11 cellular contexts compared by ENCODE assay signal in genomic region chr5:159107308-159107707, GRCh38. TPM values are rescaled to one million over a fixed set of nuclear protein-coding genes. Genes with fewer than 3 reads are reported as not detected.
DNase-seq lines count a peak whose midpoint lies in the region; ATAC-seq, FAIRE-seq and TF ChIP-seq lines count a peak whose summit lies in the region.
"Had no signal": no experiment of that assay in that cellular context is flagged by ENCODE, and none has a peak within 500 bp of the region (broad histone marks: within the 10 kb centered on the region; RNA-seq: fewer than 3 reads in every experiment).

No MANE protein-coding gene starts in this region.

- no peak for TF ChIP-seq CTCF in nephron progenitor cell (IDR thresholded peaks at IDR 0.05)

- no peak for DNase-seq in activated CD4-positive, alpha-beta T cell treated with anti-CD3 and anti-CD28 coated beads, Interleukin-2, amount 10 ng/mL, durations not matched to agents 24 days and 14 days
- DNase-seq in activated CD4-positive, alpha-beta T cell treated with anti-CD3 and anti-CD28 coated beads for 1 hour, result no peak
- DNase-seq in GM19239 (ENCODE audit: insufficient read length, low spot score) (no peak), nephron progenitor cell (no peak), activated gamma-delta T cell treated with Interleukin-2 at 50 U/mL for 16 hours (no peak), NCI-H526 treated with DMSO at 0.1 percent for 48 hours (lab: John Stamatoyannopoulos, UW) (no peak)
- no peak for DNase-seq in activated naive CD8-positive, alpha-beta T cell treated with anti-CD3 and anti-CD28 coated beads, Interleukin-2, amount 50 U/mL, for 24 hours
- DNase-seq: NCI-H187 treated with DMSO at 0.1 percent for 48 hours had no signal

- H3K4me3 Mint-ChIP-seq in activated CD4-positive, alpha-beta T cell treated with anti-CD3 and anti-CD28 coated beads, Interleukin-2, amount 10 ng/mL, durations not matched to agents 24 days and 14 days, result peak overlapping the region; percentile 79
- peak overlapping the region; percentile 72 for H3K4me3 Mint-ChIP-seq in activated naive CD8-positive, alpha-beta T cell treated with anti-CD3 and anti-CD28 coated beads, Interleukin-2, amount 50 U/mL, for 24 hours
- H3K4me3 Mint-ChIP-seq in nephron progenitor cell, result peak overlapping the region; percentile 89

- no peaks in the 10 kb centered on the region for H3K36me3 Mint-ChIP-seq in activated CD4-positive, alpha-beta T cell treated with anti-CD3 and anti-CD28 coated beads, Interleukin-2, amount 10 ng/mL, durations not matched to agents 24 days and 14 days (ENCODE audit: low read depth)
- H3K36me3 Mint-ChIP-seq in activated naive CD8-positive, alpha-beta T cell treated with anti-CD3 and anti-CD28 coated beads, Interleukin-2, amount 50 U/mL, for 24 hours (ENCODE audit: low read depth), result no peaks in the 10 kb centered on the region
- H3K36me3 Mint-ChIP-seq in nephron progenitor cell (ENCODE audit: low read depth), result no peaks in the 10 kb centered on the region
- H3K36me3 Mint-ChIP-seq: mesothelial cell of epicardium had no signal

- no peak for ATAC-seq in activated naive CD8-positive, alpha-beta T cell treated with anti-CD3 and anti-CD28 coated beads, Interleukin-2, amount 50 U/mL, for 24 hours
- no peak for ATAC-seq in GM19328 (IDR thresholded peaks at IDR 0.05; ENCODE audit: unreplicated experiment)

- H3K9me3 Mint-ChIP-seq in activated CD4-positive, alpha-beta T cell treated with anti-CD3 and anti-CD28 coated beads, Interleukin-2, amount 10 ng/mL, durations not matched to agents 24 days and 14 days, result no peaks in the 10 kb centered on the region
- no peaks in the 10 kb centered on the region for H3K9me3 Mint-ChIP-seq in activated naive CD8-positive, alpha-beta T cell treated with anti-CD3 and anti-CD28 coated beads, Interleukin-2, amount 50 U/mL, for 24 hours
- H3K9me3 Mint-ChIP-seq in nephron progenitor cell, result peaks cover 4% of the 10 kb centered on the region
- H3K9me3 Mint-ChIP-seq: mesothelial cell of epicardium had no signal

- peak; percentile 81 for FAIRE-seq in GM19239 (lab: Jason Lieb, UNC)
- FAIRE-seq: RCC 7860 had no signal

- no peak overlapping the region for H3K27ac Mint-ChIP-seq in activated CD4-positive, alpha-beta T cell treated with anti-CD3 and anti-CD28 coated beads, Interleukin-2, amount 10 ng/mL, durations not matched to agents 24 days and 14 days
- no peak overlapping the region for H3K27ac Mint-ChIP-seq in activated naive CD8-positive, alpha-beta T cell treated with anti-CD3 and anti-CD28 coated beads, Interleukin-2, amount 50 U/mL, for 24 hours
- H3K27ac Mint-ChIP-seq in nephron progenitor cell, result no peak overlapping the region
- H3K27ac Mint-ChIP-seq: mesothelial cell of epicardium had no signal

- peaks cover 78% of the 10 kb centered on the region for H3K27me3 Mint-ChIP-seq in activated CD4-positive, alpha-beta T cell treated with anti-CD3 and anti-CD28 coated beads, Interleukin-2, amount 10 ng/mL, durations not matched to agents 24 days and 14 days
- H3K27me3 Mint-ChIP-seq in activated naive CD8-positive, alpha-beta T cell treated with anti-CD3 and anti-CD28 coated beads, Interleukin-2, amount 50 U/mL, for 24 hours, result peaks cover 55% of the 10 kb centered on the region
- peaks cover 91% of the 10 kb centered on the region for H3K27me3 Mint-ChIP-seq in nephron progenitor cell (ENCODE audit: low read depth, poor library complexity)

- H3K4me1 Mint-ChIP-seq in activated CD4-positive, alpha-beta T cell treated with anti-CD3 and anti-CD28 coated beads, Interleukin-2, amount 10 ng/mL, durations not matched to agents 24 days and 14 days, result peaks cover 18% of the 10 kb centered on the region
- peaks cover 24% of the 10 kb centered on the region for H3K4me1 Mint-ChIP-seq in activated naive CD8-positive, alpha-beta T cell treated with anti-CD3 and anti-CD28 coated beads, Interleukin-2, amount 50 U/mL, for 24 hours
- peaks cover 49% of the 10 kb centered on the region for H3K4me1 Mint-ChIP-seq in nephron progenitor cell

- intact Hi-C loops in activated CD4-positive, alpha-beta T cell treated with anti-CD3 and anti-CD28 coated beads, Interleukin-2, amount 10 ng/mL, durations not matched to agents 24 days and 14 days (cut with micrococcal nuclease), result loop anchor here (1.0 to 2.0 kb wide), 2 partner anchors 412 to 1033 kb away; no protein-coding TSS in a partner anchor

RNA-seq across cellular contexts. Expression of gene EBF1, which starts 7.6 kb away (rescaled TPM):
- total RNA-seq in activated CD4-positive, alpha-beta T cell treated with anti-CD3 and anti-CD28 coated beads, Interleukin-2, amount 10 ng/mL, durations not matched to agents 24 days and 14 days, result not detected in 2 replicates
